In the genomic region with DNA sequence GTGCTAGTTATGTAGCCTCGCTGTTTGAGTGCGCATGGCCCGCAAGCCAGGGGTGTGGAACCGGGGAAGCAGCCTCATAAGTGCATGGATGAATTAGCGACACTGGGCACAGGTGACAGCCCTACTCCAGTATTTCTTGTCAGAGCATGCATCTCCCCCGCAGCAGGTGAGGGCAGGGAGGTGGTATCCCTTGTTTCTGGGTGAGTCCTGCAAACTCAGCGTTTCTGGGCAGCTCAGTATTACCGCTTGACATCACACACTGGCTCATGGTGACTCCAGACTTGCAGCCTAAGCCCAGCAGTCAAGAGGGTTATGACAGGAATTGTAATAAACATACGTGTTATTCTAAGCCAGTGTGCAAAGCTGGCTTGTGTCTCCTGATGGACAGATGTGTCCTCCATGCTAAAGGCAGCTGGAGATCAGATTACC, we compare ENCODE assay signal across 8 cellular contexts. TPM values are rescaled to one million over a fixed set of nuclear protein-coding genes. Genes with fewer than 3 reads are reported as not detected.
DNase-seq lines count a peak whose midpoint lies in the region; ATAC-seq and TF ChIP-seq lines count a peak whose summit lies in the region.

No MANE protein-coding gene starts in this region.

- H3K4ac ChIP-seq in mesendoderm (ENCODE audit: low read depth, low read length), result no peak overlapping the region

- H3K79me1 ChIP-seq in mesendoderm (ENCODE audit: low read length), result peaks cover 22% of the 10 kb centered on the region

- no peak overlapping the region for H2BK5ac ChIP-seq in mesendoderm (ENCODE audit: low read length)

- H3K9me3 ChIP-seq in BLaER1 (no peaks in the 10 kb centered on the region), HUES48 (ENCODE audit: control insufficient read depth, insufficient read depth, low read length) (no peaks in the 10 kb centered on the region)

- ATAC-seq in GM19463 (IDR thresholded peaks at IDR 0.05; ENCODE audit: unreplicated experiment), result no peak

- no peak overlapping the region for H4K5ac ChIP-seq in mesendoderm (ENCODE audit: low read length)

- no peak overlapping the region for H3K18ac ChIP-seq in mesendoderm (ENCODE audit: low read length)

- peak overlapping the region; percentile 27 for H3K56ac ChIP-seq in mesendoderm (ENCODE audit: low read length)

- in situ Hi-C loops in astrocyte of the spinal cord (cut with HindIII; ENCODE audit: low sequenced_read_pairs), result no loop called here

- no peak overlapping the region for H4K8ac ChIP-seq in mesendoderm (ENCODE audit: low read depth, low read length)

- no peak overlapping the region for H2BK120ac ChIP-seq in mesendoderm (ENCODE audit: low read depth, low read length)

- peak overlapping the region; percentile 48 for H3K23ac ChIP-seq in mesendoderm (ENCODE audit: low read length)

- H2BK15ac ChIP-seq in mesendoderm (replicated peaks; ENCODE audit: low read depth), result no peak overlapping the region

- H3K4me2 ChIP-seq in BLaER1, result peak overlapping the region; percentile 96
- H3K4me2 ChIP-seq in mesendoderm (ENCODE audit: low read length), result peak overlapping the region; percentile 11

- DNase-seq in astrocyte of the spinal cord (ENCODE audit: low read depth, low spot score) (no peak), mesendoderm (no peak), UCSD-AML1 (lab: John Stamatoyannopoulos, UW; ENCODE audit: unreplicated experiment) (no peak), SW 1271 (lab: John Stamatoyannopoulos, UW) (no peak), HCEC 1CT (no peak)

- no peak for TF ChIP-seq CTCF in astrocyte of the spinal cord (IDR thresholded peaks at IDR 0.05; ENCODE audit: low read depth, low read length)

- H3K36me3 ChIP-seq in BLaER1, result no peaks in the 10 kb centered on the region
- peaks cover 17% of the 10 kb centered on the region; the same call in 1 of the 2 replicates for H3K36me3 ChIP-seq in HUES48 (ENCODE audit: control insufficient read depth, insufficient read depth, low read length)
- H3K36me3 ChIP-seq in mesendoderm (ENCODE audit: control insufficient read depth, insufficient read depth, low read length), result no peaks in the 10 kb centered on the region

- H3K4me3 ChIP-seq in BLaER1 (peak overlapping the region; percentile 81; the same call in 1 of the 2 replicates), HUES48 (ENCODE audit: low read depth, low read length) (peak overlapping the region; percentile 84), astrocyte of the spinal cord (ENCODE audit: low read depth, low read length) (peak overlapping the region; percentile 71), mesendoderm (ENCODE audit: low read length) (no peak overlapping the region)

- H3K9ac ChIP-seq in BLaER1 (no peak overlapping the region), HUES48 (ENCODE audit: low read depth, low read length) (no peak overlapping the region), mesendoderm (ENCODE audit: low read length) (peak overlapping the region; percentile 43)

- no CpG with 5 or more reads among the region's 9 CpGs for WGBS in mesendoderm (ENCODE audit: extremely low coverage, insufficient coverage, low lambda C conversion rate)

- H3K79me2 ChIP-seq in mesendoderm (ENCODE audit: control insufficient read depth, insufficient read depth, low read length), result peaks cover 51% of the 10 kb centered on the region

- no peak overlapping the region for H2AK5ac ChIP-seq in mesendoderm (ENCODE audit: low read length)

- H4K20me1 ChIP-seq in BLaER1, result peaks cover 53% of the 10 kb centered on the region

- H3K27me3 ChIP-seq in BLaER1 (peaks cover 58% of the 10 kb centered on the region), HUES48 (ENCODE audit: control insufficient read depth, insufficient read depth, low read length) (peaks cover 4% of the 10 kb centered on the region), mesendoderm (ENCODE audit: insufficient read depth, low read length, poor library complexity) (no peaks in the 10 kb centered on the region)

- H3K4me1 ChIP-seq in BLaER1 (peaks cover 52% of the 10 kb centered on the region), HUES48 (ENCODE audit: control insufficient read depth, insufficient read depth, low read length) (peaks cover 40% of the 10 kb centered on the region), mesendoderm (ENCODE audit: control insufficient read depth, low read depth, low read length) (peaks cover 7% of the 10 kb centered on the region)

- H3K27ac ChIP-seq in BLaER1 (no peak overlapping the region), HUES48 (ENCODE audit: low read depth, low read length) (no peak overlapping the region), mesendoderm (ENCODE audit: low read depth, low read length) (no peak overlapping the region)

RNA-seq across cellular contexts. Expression of a gene that starts 2.5 kb away (rescaled TPM):
- 15.9 TPM for polyA plus RNA-seq in mesendoderm (2013, experiment 1 of 2)
- 16.6 TPM for polyA plus RNA-seq in mesendoderm (2013, experiment 2 of 2)
